1 cellular context compared by ENCODE assay signal in the genomic region with DNA sequence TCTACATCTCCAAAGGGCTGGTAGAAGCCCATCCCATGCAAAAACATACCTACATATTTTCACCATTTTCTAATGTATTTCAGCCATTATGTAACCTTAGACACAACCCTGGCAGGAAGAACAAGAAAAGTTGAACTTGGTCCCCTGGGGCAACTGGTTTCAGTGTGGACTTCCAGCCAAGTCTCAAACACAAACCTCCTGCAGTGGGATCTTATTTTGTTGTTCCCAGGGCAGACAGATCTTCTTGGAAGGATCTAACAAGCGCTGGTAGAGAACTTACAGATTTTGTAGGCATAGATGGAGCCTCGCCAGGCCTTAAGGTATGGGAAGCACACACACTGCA.
TF ChIP-seq lines count a peak whose summit lies in the region.

No MANE protein-coding gene starts in this region.

TF ChIP-seq in liver, 16 proteins besides CTCF, POLR2A, EP300 and RAD21 (continued from another document):
- TF ChIP-seq, protein P1, sequence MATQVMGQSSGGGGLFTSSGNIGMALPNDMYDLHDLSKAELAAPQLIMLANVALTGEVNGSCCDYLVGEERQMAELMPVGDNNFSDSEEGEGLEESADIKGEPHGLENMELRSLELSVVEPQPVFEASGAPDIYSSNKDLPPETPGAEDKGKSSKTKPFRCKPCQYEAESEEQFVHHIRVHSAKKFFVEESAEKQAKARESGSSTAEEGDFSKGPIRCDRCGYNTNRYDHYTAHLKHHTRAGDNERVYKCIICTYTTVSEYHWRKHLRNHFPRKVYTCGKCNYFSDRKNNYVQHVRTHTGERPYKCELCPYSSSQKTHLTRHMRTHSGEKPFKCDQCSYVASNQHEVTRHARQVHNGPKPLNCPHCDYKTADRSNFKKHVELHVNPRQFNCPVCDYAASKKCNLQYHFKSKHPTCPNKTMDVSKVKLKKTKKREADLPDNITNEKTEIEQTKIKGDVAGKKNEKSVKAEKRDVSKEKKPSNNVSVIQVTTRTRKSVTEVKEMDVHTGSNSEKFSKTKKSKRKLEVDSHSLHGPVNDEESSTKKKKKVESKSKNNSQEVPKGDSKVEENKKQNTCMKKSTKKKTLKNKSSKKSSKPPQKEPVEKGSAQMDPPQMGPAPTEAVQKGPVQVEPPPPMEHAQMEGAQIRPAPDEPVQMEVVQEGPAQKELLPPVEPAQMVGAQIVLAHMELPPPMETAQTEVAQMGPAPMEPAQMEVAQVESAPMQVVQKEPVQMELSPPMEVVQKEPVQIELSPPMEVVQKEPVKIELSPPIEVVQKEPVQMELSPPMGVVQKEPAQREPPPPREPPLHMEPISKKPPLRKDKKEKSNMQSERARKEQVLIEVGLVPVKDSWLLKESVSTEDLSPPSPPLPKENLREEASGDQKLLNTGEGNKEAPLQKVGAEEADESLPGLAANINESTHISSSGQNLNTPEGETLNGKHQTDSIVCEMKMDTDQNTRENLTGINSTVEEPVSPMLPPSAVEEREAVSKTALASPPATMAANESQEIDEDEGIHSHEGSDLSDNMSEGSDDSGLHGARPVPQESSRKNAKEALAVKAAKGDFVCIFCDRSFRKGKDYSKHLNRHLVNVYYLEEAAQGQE (IDR thresholded peaks at IDR 0.05) = no peak
- TF ChIP-seq GABPA (IDR thresholded peaks at IDR 0.05 in 1 of 2, conservative IDR thresholded peaks at IDR 0.05 in 1 of 2) (no peak), HNF4A (conservative IDR thresholded peaks at IDR 0.05) (peak; percentile 96 to 98), NR2F2 (IDR thresholded peaks at IDR 0.05) (peak; percentile 8)
- TF ChIP-seq, protein P2, sequence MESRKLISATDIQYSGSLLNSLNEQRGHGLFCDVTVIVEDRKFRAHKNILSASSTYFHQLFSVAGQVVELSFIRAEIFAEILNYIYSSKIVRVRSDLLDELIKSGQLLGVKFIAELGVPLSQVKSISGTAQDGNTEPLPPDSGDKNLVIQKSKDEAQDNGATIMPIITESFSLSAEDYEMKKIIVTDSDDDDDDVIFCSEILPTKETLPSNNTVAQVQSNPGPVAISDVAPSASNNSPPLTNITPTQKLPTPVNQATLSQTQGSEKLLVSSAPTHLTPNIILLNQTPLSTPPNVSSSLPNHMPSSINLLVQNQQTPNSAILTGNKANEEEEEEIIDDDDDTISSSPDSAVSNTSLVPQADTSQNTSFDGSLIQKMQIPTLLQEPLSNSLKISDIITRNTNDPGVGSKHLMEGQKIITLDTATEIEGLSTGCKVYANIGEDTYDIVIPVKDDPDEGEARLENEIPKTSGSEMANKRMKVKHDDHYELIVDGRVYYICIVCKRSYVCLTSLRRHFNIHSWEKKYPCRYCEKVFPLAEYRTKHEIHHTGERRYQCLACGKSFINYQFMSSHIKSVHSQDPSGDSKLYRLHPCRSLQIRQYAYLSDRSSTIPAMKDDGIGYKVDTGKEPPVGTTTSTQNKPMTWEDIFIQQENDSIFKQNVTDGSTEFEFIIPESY (IDR thresholded peaks at IDR 0.05) = no peak
- TF ChIP-seq, protein P3, sequence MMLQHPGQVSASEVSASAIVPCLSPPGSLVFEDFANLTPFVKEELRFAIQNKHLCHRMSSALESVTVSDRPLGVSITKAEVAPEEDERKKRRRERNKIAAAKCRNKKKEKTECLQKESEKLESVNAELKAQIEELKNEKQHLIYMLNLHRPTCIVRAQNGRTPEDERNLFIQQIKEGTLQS (IDR thresholded peaks at IDR 0.05) = no peak
